In genomic region chr17:58632324-58633314, GRCh38 we compare ENCODE assay signal across 10 cellular contexts. TPM values are rescaled to one million over a fixed set of nuclear protein-coding genes. Genes with fewer than 3 reads are reported as not detected.
A peak's percentile ranks its signal among the peaks of the same experiment; 100 is the strongest.
DNase-seq lines count a peak whose midpoint lies in the region; ATAC-seq, FAIRE-seq and TF ChIP-seq lines count a peak whose summit lies in the region.
"Had no signal": no experiment of that assay in that cellular context is flagged by ENCODE, and none has a peak within 500 bp of the region (broad histone marks: within the 10 kb centered on the region; RNA-seq: fewer than 3 reads in every experiment).

No MANE protein-coding gene starts in this region.

- TF ChIP-seq RAD21 in K562 (CRISPR knock-in tag; conservative IDR thresholded peaks at IDR 0.05 in 1 of 2, IDR thresholded peaks at IDR 0.05 in 1 of 2): no peak

- 79 to 81% methylated on average over 20 of the region's 20 CpGs for WGBS in heart right ventricle, 2 donors
- WGBS in K562 (ENCODE audit: insufficient coverage, low coverage, missing lambda C conversion rate): 47% methylated on average over 20 of the region's 20 CpGs

- H3K36me3 ChIP-seq in heart right ventricle: no peaks in the 10 kb centered on the region
- no peaks in the 10 kb centered on the region for H3K36me3 ChIP-seq in K562 (ENCODE audit: control insufficient read depth, insufficient read depth, low read length)
- H3K36me3 ChIP-seq in lower lobe of right lung: no peaks in the 10 kb centered on the region

- no peak for FAIRE-seq in K562 (lab: Jason Lieb, UNC)
- FAIRE-seq in urothelium cell line (lab: Jason Lieb, UNC): peak; percentile 23

- peak overlapping the region in 9 of 10 donors; percentile 32 to 50 (median 42) for H3K4me3 ChIP-seq in heart right ventricle
- H3K4me3 ChIP-seq in K562: peak overlapping the region; percentile 35
- H3K4me3 ChIP-seq in lower lobe of right lung: peak overlapping the region; percentile 49

- H3K27ac ChIP-seq in heart right ventricle (peak overlapping the region; percentile 9 to 89 (median 86)), K562 (ENCODE audit: extremely low read depth, low read depth, low read length) (peak overlapping the region; percentile 94), lower lobe of right lung (peak overlapping the region; percentile 86)

- CTCF ChIA-PET in K562 (lab: Yijun Ruan, JAX; ENCODE audit: low intra/inter-chr PET ratio): no interaction called here

- intact Hi-C loops in heart right ventricle (cut with DNase I) (loop anchor here in 6 of 10 donors (1.0 to 10.0 kb wide), 12 partner anchors 26 to 278 kb away; partner anchors contain the start of genes RAD51C (in 3 of the 6), TEX14 (in 3 of the 6) and SUPT4H1 (in 1 of the 6)), left ventricle myocardium superior (cut with micrococcal nuclease) (no loop called here), K562 (cut with micrococcal nuclease) (loop anchor here (10.0 kb wide), 1 partner anchor 298 kb away; no protein-coding TSS in a partner anchor), lower lobe of right lung (cut with DNase I) (no loop called here)

- ATAC-seq in heart right ventricle (peak in 1 of 8 donors; percentile 2), left ventricle myocardium superior (no peak), K562 (no peak), lower lobe of right lung (no peak), HG02759 (IDR thresholded peaks at IDR 0.05; ENCODE audit: unreplicated experiment) (no peak)

- H3K27me3 ChIP-seq in heart right ventricle (no peaks in the 10 kb centered on the region), K562 (ENCODE audit: control insufficient read depth in 2 of 2, insufficient read depth in 2 of 2, low read length in 2 of 2) (no peaks in the 10 kb centered on the region), lower lobe of right lung (ENCODE audit: low read depth) (no peaks in the 10 kb centered on the region)

- in situ Hi-C loops in K562 (cut with MboI): no loop called here

- H4K20me1 ChIP-seq in K562 (replicated peaks; ENCODE audit: control insufficient read depth, insufficient read depth, low read length): no peaks in the 10 kb centered on the region

- TSS peak; percentile 100 for BruUV-seq in K562 (replicated peaks; lab: Mats Ljungman, UMichigan)

- no peaks in the 10 kb centered on the region for H3K9me1 ChIP-seq in K562 (ENCODE audit: control insufficient read depth, insufficient read depth, low read length)

- peak overlapping the region; percentile 92 for H2AFZ ChIP-seq in K562 (ENCODE audit: low read depth, low read length)

- no peak for DNase-seq in heart right ventricle
- DNase-seq in left ventricle myocardium superior: no peak
- peak in 1 of 4 experiments; percentile 22 for DNase-seq in K562 (ENCODE audit: extremely low read depth in 1 of 4, low spot score in 3 of 4)
- DNase-seq in lower lobe of right lung: no peak
- no peak for DNase-seq in urothelium cell line (ENCODE audit: low spot score)
- no peak for DNase-seq in stimulated activated CD4-positive, alpha-beta T cell treated with anti-CD3 and anti-CD28 coated beads, Interleukin-2, amount 100 ng/mL, for 24 hours
- DNase-seq in nucleus accumbens (lab: John Stamatoyannopoulos, UW): no peak

- H3K9me3 ChIP-seq in heart right ventricle (no peaks in the 10 kb centered on the region), K562 (replicated peaks; ENCODE audit: control insufficient read depth, insufficient read depth, low read depth, low read length) (no peaks in the 10 kb centered on the region), lower lobe of right lung (no peaks in the 10 kb centered on the region)

- peak overlapping the region; percentile 87 for H3K4me2 ChIP-seq in K562 (ENCODE audit: insufficient read depth, low read length)

- peaks cover 0 to 15% (median 9%) of the 10 kb centered on the region in 9 donors for H3K4me1 ChIP-seq in heart right ventricle
- peaks cover 0 to 8% of the 10 kb centered on the region in 2 experiments; a peak in 2 of 5 replicates for H3K4me1 ChIP-seq in K562 (replicated peaks in 1 of 2; ENCODE audit: control insufficient read depth in 2 of 2, insufficient read depth in 2 of 2, low read length in 2 of 2)
- peaks cover 7% of the 10 kb centered on the region for H3K4me1 ChIP-seq in lower lobe of right lung

- peak overlapping the region; percentile 83 to 90; a peak in 3 of 4 replicates for H3K9ac ChIP-seq in K562 (ENCODE audit: insufficient read depth in 1 of 2, low read depth in 2 of 2, low read length in 2 of 2)

- TF ChIP-seq POLR2A in K562 (conservative IDR thresholded peaks at IDR 0.05): no peak

- no peaks in the 10 kb centered on the region for H3K79me2 ChIP-seq in K562 (ENCODE audit: control insufficient read depth, insufficient read depth, low read length)

- no peak for TF ChIP-seq EP300 in K562 (IDR thresholded peaks at IDR 0.05; ENCODE audit: low read length)

- TF ChIP-seq CTCF in heart right ventricle (IDR thresholded peaks at IDR 0.05) (no peak), K562 (IDR thresholded peaks at IDR 0.05 in 2 of 3, conservative IDR thresholded peaks at IDR 0.05 in 1 of 3; ENCODE audit: insufficient read depth in 2 of 3, low read depth in 1 of 3, low read length in 3 of 3) (no peak), lower lobe of right lung (IDR thresholded peaks at IDR 0.05) (no peak)

- POLR2A ChIA-PET in K562 (lab: Yijun Ruan, JAX): interaction anchor here (0.6 to 8.7 kb wide), 35 partner anchors 10 to 398 kb away, joined by 3 to 303 read pairs (median 11); partner anchors contain the start of genes MTMR4, PPM1E, RAD51C and TEX14

TF ChIP-seq in K562, 482 proteins besides CTCF, POLR2A, EP300 and RAD21 (continues in another document):
- TF ChIP-seq ZNF316 (IDR thresholded peaks at IDR 0.05) (peak; percentile 9; the same call in 1 of the 2 replicates), MLLT1 (IDR thresholded peaks at IDR 0.05) (peak in 1 of 2 experiments; percentile 99; a peak in 2 of 4 replicates), PRPF4 (IDR thresholded peaks at IDR 0.05; ENCODE audit: insufficient read depth, low read depth, low read length, poor library complexity, severe bottlenecking) (no peak), PTTG1 (tag; IDR thresholded peaks at IDR 0.05; ENCODE audit: low read depth) (no peak), ZNF23 (CRISPR knock-in tag; IDR thresholded peaks at IDR 0.05) (no peak)

RNA-seq across cellular contexts. Expression of gene TEX14, which starts 59.2 kb away (rescaled TPM):
- under 1 TPM in 6 of 10 donors, not detected in 4; 0.05 to 0.19 (median 0.14) TPM for total RNA-seq in heart right ventricle
- polyA plus RNA-seq in heart right ventricle: under 1 TPM; 0.07 to 0.88 TPM
- total RNA-seq in left ventricle myocardium superior: 0.15 TPM
- 0.25 and 0.42 TPM in 2 replicates for total RNA-seq in K562 (2011; cell fraction: chromatin; rRNA removed; ENCODE audit: low replicate concordance)
- total RNA-seq in K562 (2011; cell fraction: nucleolus; rRNA removed): 0.13 and 0.17 TPM in 2 replicates
- 0.15 and 0.29 TPM in 2 replicates for total RNA-seq in K562 (2011; cell fraction: nucleoplasm; rRNA removed)
- total RNA-seq in K562 (2014; rRNA removed): 0.04 and 0.05 TPM in 2 replicates
- 0.06 and 0.11 TPM in 2 replicates for total RNA-seq in K562 (2014; rRNA removed; fragmentation: Illumina TruSeq; extraction: Trizol)
- 0.04 TPM in 1 of 2 replicates, not detected in the other for total RNA-seq in K562 (2015; rRNA removed; fragmentation: Illumina TruSeq; extraction: Trizol)
- 0.09 and 0.18 TPM in 2 replicates for total RNA-seq in K562 (2021)
- 0.06 and 0.27 TPM in 2 replicates for polyA plus RNA-seq in K562 (2011; rRNA removed)
- 0.06 and 0.40 TPM in 2 replicates for polyA plus RNA-seq in K562 (2011; cell fraction: cytosol; rRNA removed)
- polyA plus RNA-seq in K562 (2011; cell fraction: nucleus; rRNA removed): 0.34 and 0.56 TPM in 2 replicates
- 0.10 and 0.12 TPM in 2 replicates for polyA plus RNA-seq in K562 (2012)
- polyA plus RNA-seq in K562 (2014; fragmentation: Illumina TruSeq; extraction: Trizol): 0.06 and 0.12 TPM in 2 replicates
- polyA plus RNA-seq in K562 (2014; fragmentation: Nextera tagmentation; extraction: Ambion mirVana): under 1 TPM; 0.10 to 0.11 TPM
- polyA plus RNA-seq in K562 (2014; rRNA removed): 0.05 TPM in 2 replicates
- 0.07 and 0.24 TPM in 2 replicates for polyA minus RNA-seq in K562 (2011; rRNA and poly(A)+ RNA removed)
- not detected in 2 replicates for polyA minus RNA-seq in K562 (2011; cell fraction: cytosol; rRNA and poly(A)+ RNA removed)
- under 0.01 and 0.22 TPM in 2 replicates for polyA minus RNA-seq in K562 (2011; cell fraction: nucleus; rRNA and poly(A)+ RNA removed)
- 6.8 TPM for total RNA-seq in lower lobe of right lung
- total RNA-seq: G401, M059J had no signal

RNA-seq across cellular contexts. Expression of gene RAD51C, which starts 59.8 kb away (rescaled TPM):
- total RNA-seq in heart right ventricle (10 to 100 TPM; 33.2 to 40.7 (median 37.6) TPM), left ventricle myocardium superior (39.4 TPM), K562 (2014; rRNA removed) (66.4 and 103 TPM in 2 replicates), K562 (2014; rRNA removed; fragmentation: Illumina TruSeq; extraction: Trizol) (126 and 145 TPM in 2 replicates), K562 (2015; rRNA removed; fragmentation: Illumina TruSeq; extraction: Trizol) (96.1 and 106 TPM in 2 replicates), K562 (2021) (93.9 and 96.9 TPM in 2 replicates), lower lobe of right lung (21.0 TPM)
- polyA plus RNA-seq in heart right ventricle (10 to 100 TPM; 19.4 to 33.1 TPM), K562 (2011; rRNA removed) (107 and 137 TPM in 2 replicates), K562 (2014; fragmentation: Illumina TruSeq; extraction: Trizol) (113 and 135 TPM in 2 replicates), K562 (2014; fragmentation: Nextera tagmentation; extraction: Ambion mirVana) (100 to 1,000 TPM; 341 TPM), K562 (2014; rRNA removed) (148 and 161 TPM in 2 replicates)
- 78.3 and 96.4 TPM in 2 replicates for total RNA-seq in K562 (2011; cell fraction: chromatin; rRNA removed; ENCODE audit: low replicate concordance)
- 44.3 and 51.4 TPM in 2 replicates for total RNA-seq in K562 (2011; cell fraction: nucleolus; rRNA removed)
- 69.1 and 82.0 TPM in 2 replicates for total RNA-seq in K562 (2011; cell fraction: nucleoplasm; rRNA removed)
- polyA plus RNA-seq in K562 (2011; cell fraction: cytosol; rRNA removed): 31.3 and 56.4 TPM in 2 replicates
- 29.6 and 40.6 TPM in 2 replicates for polyA plus RNA-seq in K562 (2011; cell fraction: nucleus; rRNA removed)
- 89.2 and 109 TPM in 2 replicates for polyA plus RNA-seq in K562 (2012)
- polyA minus RNA-seq in K562 (2011; rRNA and poly(A)+ RNA removed): 107 and 123 TPM in 2 replicates
- polyA minus RNA-seq in K562 (2011; cell fraction: cytosol; rRNA and poly(A)+ RNA removed): 22.2 and 30.0 TPM in 2 replicates
- 33.3 and 62.1 TPM in 2 replicates for polyA minus RNA-seq in K562 (2011; cell fraction: nucleus; rRNA and poly(A)+ RNA removed)

Comparison
In these comparisons a context has a peak if more than half of its experiments do, and no peak if none do; other contexts are left out.
1. intact Hi-C loops: an anchor here in heart right ventricle (1.0 to 10.0 kb wide) and K562 (10.0 kb wide); none called in left ventricle myocardium superior and lower lobe of right lung.